Comparison of ENCODE assay signal across 9 cellular contexts in the genomic region with DNA sequence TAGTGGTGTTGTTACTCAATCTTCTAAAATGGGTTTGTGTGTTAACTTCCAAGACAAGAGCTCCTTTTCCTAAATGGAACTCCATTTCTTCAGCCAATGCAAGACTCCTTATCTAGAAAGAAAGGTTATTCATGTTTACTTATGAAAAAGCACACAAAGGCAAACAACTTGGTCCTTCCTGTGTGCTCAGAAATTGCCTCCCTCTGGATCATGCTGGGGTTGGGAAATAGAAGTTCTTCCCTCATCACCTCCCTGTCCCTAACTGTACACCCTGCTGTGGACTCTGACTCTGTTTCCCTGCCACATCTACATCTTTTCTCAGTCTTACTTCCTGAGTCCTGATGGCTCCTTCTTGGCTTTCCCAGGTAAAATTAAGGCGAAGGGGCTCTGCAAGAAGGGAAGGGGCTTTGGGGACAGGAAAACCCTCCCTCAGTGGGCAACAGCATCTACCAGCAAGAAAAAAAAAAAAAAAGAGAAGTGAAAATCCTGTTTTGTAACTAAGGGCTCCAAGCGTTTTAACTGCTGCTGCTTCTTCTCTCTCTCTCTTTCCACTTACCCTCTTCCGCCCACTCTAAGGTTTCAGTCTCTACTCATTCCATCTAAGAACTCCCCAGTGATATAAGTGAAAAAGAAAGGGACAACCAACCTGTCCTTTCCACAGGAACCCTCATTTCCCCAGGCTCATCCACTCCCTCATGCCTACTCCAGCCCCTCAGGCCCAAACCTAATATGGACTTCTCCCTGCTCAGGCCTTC.
DNase-seq lines count a peak whose midpoint lies in the region; ATAC-seq and TF ChIP-seq lines count a peak whose summit lies in the region.
"Had no signal": no experiment of that assay in that cellular context is flagged by ENCODE, and none has a peak within 500 bp of the region (broad histone marks: within the 10 kb centered on the region; RNA-seq: fewer than 3 reads in every experiment).

No MANE protein-coding gene starts in this region.

- DNase-seq in GM06990 (ENCODE audit: extremely low read depth, insufficient read length), result peak; percentile 56
- peak; percentile 49 for DNase-seq in SKM-1 treated with dmso at 0.1 percent for 144 hours (lab: John Stamatoyannopoulos, UW; ENCODE audit: unreplicated experiment)
- no peak for DNase-seq in NCI-H510A treated with DMSO at 0.1 percent for 48 hours (lab: John Stamatoyannopoulos, UW)
- no peak for DNase-seq in NCI-H2171 (lab: John Stamatoyannopoulos, UW)
- no peak for DNase-seq in NCI-H1694 treated with DMSO at 0.1 percent for 48 hours (lab: John Stamatoyannopoulos, UW)
- DNase-seq: transverse colon had no signal

- ATAC-seq in GM19452 (IDR thresholded peaks at IDR 0.05; ENCODE audit: unreplicated experiment) (peak; percentile 72), HG03097 (IDR thresholded peaks at IDR 0.05; ENCODE audit: low FRiP score, unreplicated experiment) (peak; percentile 61), HG03196 (IDR thresholded peaks at IDR 0.05; ENCODE audit: unreplicated experiment) (no peak)

- no peak overlapping the region for H3K4me3 ChIP-seq in GM06990 (replicated peaks; ENCODE audit: low read depth, low read length)
- H3K4me3 ChIP-seq: transverse colon had no signal

- no peaks in the 10 kb centered on the region for H3K36me3 ChIP-seq in GM06990 (ENCODE audit: control insufficient read depth, insufficient read depth, low read length)
- H3K36me3 ChIP-seq: transverse colon had no signal

- no peaks in the 10 kb centered on the region for H3K27me3 ChIP-seq in GM06990 (replicated peaks; ENCODE audit: control insufficient read depth, insufficient read depth, low read length)
- H3K27me3 ChIP-seq: transverse colon had no signal

- no peak for TF ChIP-seq CTCF in GM06990 (IDR thresholded peaks at IDR 0.05; ENCODE audit: insufficient read depth, low read length, poor library complexity, severe bottlenecking)

Comparison
In these comparisons a context has a peak if more than half of its experiments do, and no peak if none do; other contexts are left out.
1. DNase-seq: peak in GM06990 (single experiment) and SKM-1 treated with dmso at 0.1 percent for 144 hours (single experiment); none in NCI-H510A treated with DMSO at 0.1 percent for 48 hours (single experiment), NCI-H2171 (single experiment) and NCI-H1694 treated with DMSO at 0.1 percent for 48 hours (single experiment).